1 cellular context compared by ENCODE assay signal in genomic region chr11:65833297-65834030, GRCh38.
TF ChIP-seq lines count a peak whose summit lies in the region.

SNX32 (plus strand) TSS chr11:65833963; CDS start chr11:65834066, 103 bp downstream.

TF ChIP-seq in GM12878, 131 proteins besides CTCF, POLR2A, EP300 and RAD21 (continued from another document and continues in another):
- no peak for TF ChIP-seq REST (IDR thresholded peaks at IDR 0.05; ENCODE audit: low read depth, low read length)
- TF ChIP-seq WRNIP1 (IDR thresholded peaks at IDR 0.05; ENCODE audit: borderline replicate concordance, low read depth, low read length) = no peak
- peak; percentile 91 for TF ChIP-seq FOS (IDR thresholded peaks at IDR 0.05; ENCODE audit: borderline replicate concordance, extremely low read depth, insufficient read length)
- TF ChIP-seq ZBTB33 (IDR thresholded peaks at IDR 0.05) = no peak
- TF ChIP-seq CEBPZ (IDR thresholded peaks at IDR 0.05; ENCODE audit: low read depth, low read length) = peak; percentile 36; the same call in 1 of the 2 replicates
- no peak for TF ChIP-seq ESRRA (IDR thresholded peaks at IDR 0.05; ENCODE audit: low read length)
- peak; percentile 24 for TF ChIP-seq CUX1 (IDR thresholded peaks at IDR 0.05; ENCODE audit: insufficient replicate concordance, low read depth, low read length)
- TF ChIP-seq CREM (IDR thresholded peaks at IDR 0.05; ENCODE audit: low read depth) = peak; percentile 73
- TF ChIP-seq RAD51 (IDR thresholded peaks at IDR 0.05) = peak; percentile 57; the same call in 1 of the 2 replicates
- TF ChIP-seq CREB1 (IDR thresholded peaks at IDR 0.05; ENCODE audit: low read depth) = peak; percentile 81
- TF ChIP-seq IKZF1 (conservative IDR thresholded peaks at IDR 0.05) = peak; percentile 50
- TF ChIP-seq ZNF592 (IDR thresholded peaks at IDR 0.05) = no peak
- peak; percentile 99 for TF ChIP-seq PKNOX1 (IDR thresholded peaks at IDR 0.05)
- no peak for TF ChIP-seq CBX3 (IDR thresholded peaks at IDR 0.05; ENCODE audit: borderline replicate concordance, low read depth)
- TF ChIP-seq MYC (IDR thresholded peaks at IDR 0.05; ENCODE audit: insufficient read depth, insufficient read length, insufficient replicate concordance, low read length, severe bottlenecking) = no peak
- 0 out of 2 replicates have a peak, but pooled peaks have one; percentile 23 for TF ChIP-seq ELK1 (IDR thresholded peaks at IDR 0.05; ENCODE audit: low read depth, low read length)
- TF ChIP-seq SP1 (IDR thresholded peaks at IDR 0.05; ENCODE audit: low read depth, low read length) = peak; percentile 100
- no peak for TF ChIP-seq RBBP5 (conservative IDR thresholded peaks at IDR 0.05)
- TF ChIP-seq NR2C1 (IDR thresholded peaks at IDR 0.05) = peak; percentile 83
- peak; percentile 64 for TF ChIP-seq KLF5 (IDR thresholded peaks at IDR 0.05; ENCODE audit: partially characterized antibody)
- peak; percentile 95 for TF ChIP-seq CHD2 (IDR thresholded peaks at IDR 0.05; ENCODE audit: borderline replicate concordance, low read depth, low read length)
- peak; percentile 93 for TF ChIP-seq IRF3 (IDR thresholded peaks at IDR 0.05)
- 0 out of 2 replicates have a peak, but pooled peaks have one; percentile 27 for TF ChIP-seq TBL1XR1 (IDR thresholded peaks at IDR 0.05; ENCODE audit: low read depth, low read length)
- TF ChIP-seq SIN3A (IDR thresholded peaks at IDR 0.05; ENCODE audit: low read depth, low read length) = 0 out of 2 replicates have a peak, but pooled peaks have one; percentile 59
- peak; percentile 92 for TF ChIP-seq E4F1 (IDR thresholded peaks at IDR 0.05; ENCODE audit: borderline replicate concordance, partially characterized antibody)
- peak; percentile 70 for TF ChIP-seq MAX (IDR thresholded peaks at IDR 0.05; ENCODE audit: low read depth, low read length)
